ENCODE assay signal across 1 cellular context in the genomic region with DNA sequence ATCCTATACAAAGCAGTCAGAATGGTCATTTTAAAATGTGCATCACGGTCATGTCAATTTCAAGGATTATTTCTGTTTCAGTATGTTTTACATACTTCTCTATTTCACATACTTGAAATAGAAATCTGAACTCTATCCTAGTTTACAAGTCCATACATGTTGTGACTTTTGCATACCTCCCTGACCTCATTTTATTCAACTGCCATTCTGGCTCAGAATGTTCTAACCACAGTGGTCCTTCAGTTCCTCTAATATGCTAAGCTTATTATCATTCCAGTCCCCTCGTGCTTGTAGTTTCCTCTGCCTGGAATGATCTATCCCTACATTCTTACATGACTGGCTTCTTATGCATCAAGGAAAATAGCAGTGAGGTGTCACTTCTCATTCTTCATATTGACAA.
TF ChIP-seq lines count a peak whose summit lies in the region.

No MANE protein-coding gene starts in this region.

TF ChIP-seq in GM12878, 131 proteins besides CTCF, POLR2A, EP300 and RAD21 (continued from another document):
- TF ChIP-seq TARDBP (IDR thresholded peaks at IDR 0.05; ENCODE audit: borderline replicate concordance) = no peak
- TF ChIP-seq HCFC1 (IDR thresholded peaks at IDR 0.05; ENCODE audit: low read length) = no peak
